Comparison of ENCODE assay signal across 9 cellular contexts in genomic region chr20:58458342-58459057, GRCh38. TPM values are rescaled to one million over a fixed set of nuclear protein-coding genes. Genes with fewer than 3 reads are reported as not detected.
A peak's percentile ranks its signal among the peaks of the same experiment; 100 is the strongest.
DNase-seq lines count a peak whose midpoint lies in the region; ATAC-seq and TF ChIP-seq lines count a peak whose summit lies in the region.
"Had no signal": no experiment of that assay in that cellular context is flagged by ENCODE, and none has a peak within 500 bp of the region (broad histone marks: within the 10 kb centered on the region; RNA-seq: fewer than 3 reads in every experiment).

No MANE protein-coding gene starts in this region.

- 75 to 84% methylated on average over 16 of the region's 16 CpGs for WGBS in tibial nerve, 2 donors

- intact Hi-C loops in left cardiac atrium (cut with DNase I): loop anchor here in 1 of 2 donors (10.0 kb wide), 1 partner anchor 214 kb away; no protein-coding TSS in a partner anchor

- no peak overlapping the region for H3K4me3 ChIP-seq in astrocyte of the spinal cord (ENCODE audit: low read depth, low read length)
- no peak overlapping the region for H3K4me3 ChIP-seq in tibial nerve

- H3K27ac ChIP-seq in tibial nerve: no peak overlapping the region

- H3K27me3 ChIP-seq in tibial nerve: no peaks in the 10 kb centered on the region

- DNase-seq in EH (ENCODE audit: low read depth): peak; percentile 52
- DNase-seq in astrocyte of the spinal cord (ENCODE audit: low read depth, low spot score): peak; percentile 63
- DNase-seq in left cardiac atrium: no peak
- no peak for DNase-seq in NCI-H774 (lab: John Stamatoyannopoulos, UW)
- DNase-seq in activated T-cell treated with anti-CD3 and anti-CD28 coated beads, Interleukin-2, amount 50 U/mL, for 1 hour: no peak
- no peak for DNase-seq in tibial nerve (ENCODE audit: low spot score in 2 of 2)
- DNase-seq: SHP77 treated with DMSO at 0.1 percent for 48 hours had no signal

- H3K9me3 ChIP-seq in tibial nerve: peaks cover 0 to 9% (median 0%) of the 10 kb centered on the region in 4 donors

- peak; percentile 96 for ATAC-seq in GM19452 (IDR thresholded peaks at IDR 0.05; ENCODE audit: unreplicated experiment)
- peak; percentile 95 for ATAC-seq in HG03135 (IDR thresholded peaks at IDR 0.05; ENCODE audit: unreplicated experiment)
- ATAC-seq in left cardiac atrium: no peak

- in situ Hi-C loops in astrocyte of the spinal cord (cut with HindIII; ENCODE audit: low sequenced_read_pairs): no loop called here

- TF ChIP-seq CTCF in astrocyte of the spinal cord (IDR thresholded peaks at IDR 0.05; ENCODE audit: low read depth, low read length) (no peak), tibial nerve (IDR thresholded peaks at IDR 0.05) (no peak)

- H3K36me3 ChIP-seq in tibial nerve: peaks cover 0 to 30% (median 0%) of the 10 kb centered on the region in 3 donors

- no peaks in the 10 kb centered on the region for H3K4me1 ChIP-seq in tibial nerve

- no peak for TF ChIP-seq POLR2A in tibial nerve (IDR thresholded peaks at IDR 0.05)

- no peak for TF ChIP-seq EP300 in tibial nerve (IDR thresholded peaks at IDR 0.05)

RNA-seq across cellular contexts. Expression of gene APCDD1L, which starts 56.7 kb away (rescaled TPM):
- total RNA-seq in left cardiac atrium (1 to 10 TPM in 1 of 2 donors, under 1 TPM in 1; 0.44 to 1.3 TPM), tibial nerve (under 1 TPM in 2 of 4 donors, not detected in 2; 0.21 to 0.30 TPM)

Comparison
In these comparisons a context has a peak if more than half of its experiments do, and no peak if none do; other contexts are left out.
1. DNase-seq: peak in EH (single experiment) and astrocyte of the spinal cord (single experiment); none in left cardiac atrium (single experiment), NCI-H774 (single experiment), activated T-cell treated with anti-CD3 and anti-CD28 coated beads, Interleukin-2, amount 50 U/mL, for 1 hour (single experiment) and tibial nerve (0 of 2).
2. ATAC-seq: peak in GM19452 (single experiment) and HG03135 (single experiment); none in left cardiac atrium (0 of 2).